In the genomic region with DNA sequence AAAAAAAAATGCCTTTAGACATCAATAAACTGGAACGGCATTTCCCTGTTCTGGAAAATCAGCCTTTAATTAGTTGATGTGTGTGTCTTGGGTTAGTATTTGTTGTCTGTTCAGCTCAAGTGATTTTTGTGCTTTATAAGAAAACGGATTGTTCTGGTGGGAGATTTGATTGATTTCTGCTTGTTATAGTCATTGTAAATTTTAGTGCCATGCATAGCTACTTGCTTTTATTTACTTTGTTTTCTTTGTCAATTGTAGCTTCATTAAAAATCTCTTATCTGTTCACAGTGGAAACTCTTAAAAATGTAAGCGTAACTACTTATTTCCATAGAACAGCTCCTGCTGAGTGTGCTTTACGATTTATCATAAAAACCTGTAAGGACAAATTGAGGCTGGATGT, we compare ENCODE assay signal across 33 cellular contexts.
"Had no signal": no experiment of that assay in that cellular context is flagged by ENCODE, and none has a peak within 500 bp of the region (broad histone marks: within the 10 kb centered on the region; RNA-seq: fewer than 3 reads in every experiment).

No MANE protein-coding gene starts in this region.

- H3K27ac Mint-ChIP-seq: activated B cell treated with CpG ODN at 0.5 μM for 24 hours; activated CD4-positive, alpha-beta memory T cell treated with anti-CD3 and anti-CD28 coated beads for 36 hours; activated naive CD4-positive, alpha-beta T cell treated with anti-CD3 and anti-CD28 coated beads, Interleukin-2, amount 10 ng/mL, durations not matched to agents 7 days and 5 days; activated naive CD8-positive, alpha-beta T cell; activated naive CD8-positive, alpha-beta T cell treated with anti-CD3 and anti-CD28 coated beads, Interleukin-2, amount 50 U/mL, for 24 hours; activated T-helper 1 cell treated with anti-CD3 and anti-CD28 coated beads, Interleukin-12 subunit alpha, Interleukin-12 subunit beta, Interleukin-2, Interleukin-4 antibody, amounts not matched to agents 30 ng/mL and 10 ng/mL and 1 ng/mL, durations not matched to agents 14 hours and 24 hours and 36 hours; brain; T-helper 1 cell treated with Interleukin-12 subunit alpha and Interleukin-12 subunit beta and Interleukin-4 antibody, amounts not matched to agents 30 μg/mL and 1 μg/mL, for 36 hours; T-helper 2 cell treated with Interferon-gamma antibody and Interleukin-4, amounts not matched to agents 5 μg/mL and 100 μg/mL, for 36 hours had no signal

- H3K9me3 Mint-ChIP-seq: activated B cell treated with CpG ODN at 0.5 μM for 24 hours; activated CD4-positive, alpha-beta memory T cell treated with anti-CD3 and anti-CD28 coated beads for 36 hours; activated naive CD4-positive, alpha-beta T cell treated with anti-CD3 and anti-CD28 coated beads, Interleukin-2, amount 10 ng/mL, durations not matched to agents 7 days and 5 days; activated naive CD8-positive, alpha-beta T cell treated with anti-CD3 and anti-CD28 coated beads, Interleukin-2, amount 50 U/mL, for 24 hours; activated T-cell treated with anti-CD3 and anti-CD28 coated beads, Interleukin-2, amount 50 U/mL, for 4 hours; activated T-helper 1 cell treated with anti-CD3 and anti-CD28 coated beads, Interleukin-12 subunit alpha, Interleukin-12 subunit beta, Interleukin-2, Interleukin-4 antibody, amounts not matched to agents 30 ng/mL and 10 ng/mL and 1 ng/mL, durations not matched to agents 14 hours and 24 hours and 36 hours; T-helper 1 cell treated with Interleukin-12 subunit alpha and Interleukin-12 subunit beta and Interleukin-4 antibody, amounts not matched to agents 30 μg/mL and 1 μg/mL, for 36 hours; T-helper 2 cell treated with Interferon-gamma antibody and Interleukin-4, amounts not matched to agents 5 μg/mL and 100 μg/mL, for 36 hours had no signal

- H3K9ac ChIP-seq: SK-N-SH had no signal

- H3K36me3 Mint-ChIP-seq: activated CD4-positive, alpha-beta memory T cell treated with anti-CD3 and anti-CD28 coated beads for 36 hours; activated naive CD4-positive, alpha-beta T cell treated with anti-CD3 and anti-CD28 coated beads, Interleukin-2, amount 10 ng/mL, durations not matched to agents 7 days and 5 days; activated naive CD8-positive, alpha-beta T cell; brain had no signal

- H3K4me3 Mint-ChIP-seq: activated B cell treated with CpG ODN at 0.5 μM for 24 hours; activated CD4-positive, alpha-beta memory T cell treated with anti-CD3 and anti-CD28 coated beads for 36 hours; activated naive CD4-positive, alpha-beta T cell treated with anti-CD3 and anti-CD28 coated beads, Interleukin-2, amount 10 ng/mL, durations not matched to agents 7 days and 5 days; activated naive CD8-positive, alpha-beta T cell; activated naive CD8-positive, alpha-beta T cell treated with anti-CD3 and anti-CD28 coated beads, Interleukin-2, amount 50 U/mL, for 24 hours; activated T-cell treated with anti-CD3 and anti-CD28 coated beads, Interleukin-2, amount 50 U/mL, for 4 hours; activated T-helper 1 cell treated with anti-CD3 and anti-CD28 coated beads, Interleukin-12 subunit alpha, Interleukin-12 subunit beta, Interleukin-2, Interleukin-4 antibody, amounts not matched to agents 30 ng/mL and 10 ng/mL and 1 ng/mL, durations not matched to agents 14 hours and 24 hours and 36 hours; T-helper 1 cell treated with Interleukin-12 subunit alpha and Interleukin-12 subunit beta and Interleukin-4 antibody, amounts not matched to agents 30 μg/mL and 1 μg/mL, for 36 hours; T-helper 2 cell treated with Interferon-gamma antibody and Interleukin-4, amounts not matched to agents 5 μg/mL and 100 μg/mL, for 36 hours had no signal

- ATAC-seq: activated naive CD8-positive, alpha-beta T cell treated with anti-CD3 and anti-CD28 coated beads, Interleukin-2, amount 50 U/mL, for 24 hours; activated T-cell treated with anti-CD3 and anti-CD28 coated beads, Interleukin-2, amount 50 U/mL, for 4 hours; Panc1 had no signal

- H3K36me3 ChIP-seq: SJSA1 had no signal

- H3K9me3 ChIP-seq: SJSA1, SK-N-SH had no signal

- H3K27me3 ChIP-seq: SJSA1 had no signal

- H3K27ac ChIP-seq: SJSA1 had no signal

- H3K4me3 ChIP-seq: SJSA1 had no signal

- DNase-seq: activated B cell treated with CpG ODN at 0.5 μM for 24 hours; activated CD4-positive, alpha-beta memory T cell treated with anti-CD3 and anti-CD28 coated beads for 36 hours; activated CD4-positive, alpha-beta T cell treated with anti-CD3 and anti-CD28 coated beads for 4 hours; activated CD4-positive, alpha-beta T cell treated with anti-CD3 and anti-CD28 coated beads, Interleukin-2, amount 50 U/mL, for 1 hour; activated CD4-positive, CD25-positive, alpha-beta regulatory T cell treated with anti-CD3 and anti-CD28 coated beads, Interleukin-2, amount 50 U/mL, for 72 hours; activated CD8-positive, alpha-beta memory T cell treated with anti-CD3 and anti-CD28 coated beads, Interleukin-2, amount 50 U/mL, for 4 hours; activated effector memory CD4-positive, alpha-beta T cell treated with Interleukin-2 at 50 U/mL for 16 hours; activated naive CD4-positive, alpha-beta T cell treated with anti-CD3 and anti-CD28 coated beads, Interleukin-2, amount 10 ng/mL, durations not matched to agents 7 days and 5 days; activated naive CD8-positive, alpha-beta T cell treated with anti-CD3 and anti-CD28 coated beads, Interleukin-2, amount 50 U/mL, for 24 hours; activated T-cell treated with anti-CD3 and anti-CD28 coated beads for 4 hours; activated T-cell treated with anti-CD3 and anti-CD28 coated beads, Interleukin-2, amount 50 U/mL, for 4 hours; anterior cingulate cortex; caudate nucleus; cerebellar nuclear complex; NCI-H1105 treated with DMSO at 0.1 percent for 48 hours; NCI-H1436; NCI-H1694 treated with DMSO at 0.1 percent for 48 hours; NCI-H2029; NCI-H226; NCI-H446 treated with DMSO at 0.1 percent for 48 hours; NCI-H524; NCI-H69; NCI-H82; RPMI8226; SHP77 treated with DMSO at 0.1 percent for 48 hours; SK-N-SH had no signal
